ENCODE assay signal across 8 cellular contexts in the genomic region with DNA sequence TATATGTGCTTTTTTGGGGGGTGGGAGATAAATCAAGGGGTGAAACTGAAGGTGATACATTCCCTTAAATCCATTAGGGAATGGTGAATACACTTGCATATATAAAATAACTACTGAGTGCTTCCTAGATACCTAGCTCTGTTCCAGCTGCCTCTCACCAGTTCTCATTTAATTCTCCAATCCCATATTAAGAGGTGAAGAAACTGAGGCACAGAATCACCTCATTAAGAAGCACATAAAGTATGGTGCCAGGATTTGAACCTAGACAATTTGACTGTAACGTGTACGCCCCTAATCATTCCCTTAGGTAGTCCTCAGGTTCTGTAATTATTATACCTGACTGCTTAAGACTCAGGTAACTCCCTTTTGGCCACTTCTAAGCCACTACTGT. TPM values are rescaled to one million over a fixed set of nuclear protein-coding genes. Genes with fewer than 3 reads are reported as not detected.
DNase-seq lines count a peak whose midpoint lies in the region; ATAC-seq and TF ChIP-seq lines count a peak whose summit lies in the region.

No MANE protein-coding gene starts in this region.

- no peak for DNase-seq in HFF-Myc (ENCODE audit: extremely low read depth, low read depth)
- DNase-seq in activated CD4-positive, alpha-beta memory T cell treated with anti-CD3 and anti-CD28 coated beads, Interleukin-2, amount 10 ng/mL, durations not matched to agents 7 days and 5 days = no peak
- no peak for DNase-seq in spleen
- DNase-seq in H4 (ENCODE audit: low spot score) = no peak
- no peak for DNase-seq in glomerular visceral epithelial cell (ENCODE audit: extremely low spot score)
- no peak for DNase-seq in middle frontal gyrus (ENCODE audit: extremely low spot score, low spot score)

- H3K4me1 Mint-ChIP-seq in activated CD4-positive, alpha-beta memory T cell treated with anti-CD3 and anti-CD28 coated beads, Interleukin-2, amount 10 ng/mL, durations not matched to agents 7 days and 5 days = peaks cover 36% of the 10 kb centered on the region

- no peak for TF ChIP-seq POLR2A in spleen (IDR thresholded peaks at IDR 0.05)

- 32 to 60% (median 47%) methylated on average over 2 of the region's 2 CpGs for WGBS in spleen, 5 donors

- H3K4me1 ChIP-seq in spleen = peaks cover 6 to 31% (median 20%) of the 10 kb centered on the region in 6 donors

- no peaks in the 10 kb centered on the region for H3K27me3 ChIP-seq in spleen (replicated peaks in 1 of 7)

- H3K9me3 Mint-ChIP-seq in activated CD4-positive, alpha-beta memory T cell treated with anti-CD3 and anti-CD28 coated beads, Interleukin-2, amount 10 ng/mL, durations not matched to agents 7 days and 5 days = no peaks in the 10 kb centered on the region

- H3K36me3 ChIP-seq in spleen = peaks cover 0 to 9% (median 5%) of the 10 kb centered on the region in 6 donors

- peak overlapping the region; percentile 96 to 100 (median 98) for H3K27ac ChIP-seq in spleen

- intact Hi-C loops in spleen (cut with DNase I; ENCODE audit: low total_unique reads) = loop anchor here (10.0 kb wide), 2 partner anchors 156 to 206 kb away; partner anchors contain the start of genes SLK and STN1

- TF ChIP-seq CTCF in HFF-Myc (IDR thresholded peaks at IDR 0.05; ENCODE audit: low read depth, low read length, missing control alignments) = no peak
- no peak for TF ChIP-seq CTCF in spleen (IDR thresholded peaks at IDR 0.05 in 8 of 11, conservative IDR thresholded peaks at IDR 0.05 in 3 of 11)

- no peak for ATAC-seq in GM19455 (IDR thresholded peaks at IDR 0.05; ENCODE audit: unreplicated experiment)

- POLR2A ChIA-PET in activated CD4-positive, alpha-beta memory T cell treated with anti-CD3 and anti-CD28 coated beads, Interleukin-2, amount 10 ng/mL, durations not matched to agents 7 days and 5 days (lab: Charles Lee) = interaction anchor here (1.1 to 4.3 kb wide), 16 partner anchors 8 to 536 kb away, joined by 3 to 52 read pairs (median 12); partner anchors contain the start of genes GSTO2, ITPRIP and STN1

- H3K27ac Mint-ChIP-seq in activated CD4-positive, alpha-beta memory T cell treated with anti-CD3 and anti-CD28 coated beads, Interleukin-2, amount 10 ng/mL, durations not matched to agents 7 days and 5 days = peak overlapping the region; percentile 98

- CTCF ChIA-PET in activated CD4-positive, alpha-beta memory T cell treated with anti-CD3 and anti-CD28 coated beads, Interleukin-2, amount 10 ng/mL, durations not matched to agents 7 days and 5 days (lab: Charles Lee) = interaction anchor here (0.6 to 4.6 kb wide), 16 partner anchors 11 to 365 kb away, joined by 3 to 27 read pairs (median 6); no protein-coding TSS in a partner anchor

- H3K27me3 Mint-ChIP-seq in activated CD4-positive, alpha-beta memory T cell treated with anti-CD3 and anti-CD28 coated beads, Interleukin-2, amount 10 ng/mL, durations not matched to agents 7 days and 5 days = peaks cover 7% of the 10 kb centered on the region

- no peaks in the 10 kb centered on the region for H3K9me3 ChIP-seq in spleen

- H3K4me3 ChIP-seq in HFF-Myc (replicated peaks; ENCODE audit: low read depth, low read length) (peak overlapping the region; percentile 60), iPS-11a (ENCODE audit: low read depth, low read length) (peak overlapping the region; percentile 5), spleen (peak overlapping the region in 7 of 8 donors; percentile 52 to 81 (median 71))

- H3K36me3 Mint-ChIP-seq in activated CD4-positive, alpha-beta memory T cell treated with anti-CD3 and anti-CD28 coated beads, Interleukin-2, amount 10 ng/mL, durations not matched to agents 7 days and 5 days (ENCODE audit: low read depth) = peaks cover 14% of the 10 kb centered on the region

- H3K4me3 Mint-ChIP-seq in activated CD4-positive, alpha-beta memory T cell treated with anti-CD3 and anti-CD28 coated beads, Interleukin-2, amount 10 ng/mL, durations not matched to agents 7 days and 5 days = peak overlapping the region; percentile 80

RNA-seq across cellular contexts. Expression of gene SFR1, which starts 1.5 kb away (rescaled TPM):
- 10 to 100 TPM; 17.8 to 18.7 TPM for total RNA-seq in activated CD4-positive, alpha-beta memory T cell treated with anti-CD3 and anti-CD28 coated beads, Interleukin-2, amount 10 ng/mL, durations not matched to agents 7 days and 5 days
- 10 to 100 TPM in 2 of 7 donors, 1 to 10 TPM in 5; 7.5 to 13.2 (median 9.1) TPM for total RNA-seq in spleen
- polyA plus RNA-seq in spleen = 1 to 10 TPM; 7.8 to 9.9 (median 9.8) TPM
- total RNA-seq in H4 (2014; rRNA removed; shearing (Covaris generic)) = 8.9 and 9.3 TPM in 2 replicates

RNA-seq across cellular contexts. Expression of gene COL17A1, which starts 34.8 kb away (rescaled TPM):
- total RNA-seq in activated CD4-positive, alpha-beta memory T cell treated with anti-CD3 and anti-CD28 coated beads, Interleukin-2, amount 10 ng/mL, durations not matched to agents 7 days and 5 days = not detected
- total RNA-seq in spleen = 1 to 10 TPM in 6 of 7 donors, under 1 TPM in 1; 0.52 to 5.9 (median 1.8) TPM
- 1 to 10 TPM in 2 of 3 donors, under 1 TPM in 1; 0.50 to 2.0 (median 1.3) TPM for polyA plus RNA-seq in spleen
- total RNA-seq in H4 (2014; rRNA removed; shearing (Covaris generic)) = not detected in 2 replicates

Comparison
In these comparisons a context has a peak if more than half of its experiments do, and no peak if none do; other contexts are left out.
1. H3K4me3 ChIP-seq: peak in every context shown above with its lines; median percentile 71 in spleen; 60 in HFF-Myc; 5 in iPS-11a.